In the genomic region with DNA sequence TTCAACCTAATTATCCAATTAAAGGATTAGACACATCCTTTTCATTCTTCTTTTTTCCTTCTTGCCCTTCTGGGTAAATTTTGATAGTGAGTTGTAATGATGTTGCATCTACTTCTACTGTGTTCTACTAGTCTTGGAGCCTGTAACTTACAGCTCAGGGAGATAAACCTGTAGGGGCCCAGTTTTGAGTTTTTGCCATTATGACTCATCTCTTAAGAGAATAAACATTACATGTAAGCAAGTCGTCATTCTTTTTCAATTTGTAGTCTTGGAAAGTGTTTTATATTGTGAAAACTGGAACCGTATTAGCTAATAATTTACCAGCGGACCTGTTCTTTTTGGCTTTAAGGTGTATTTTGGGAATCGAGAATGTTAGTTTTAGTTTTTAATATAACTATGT, we compare ENCODE assay signal across 14 cellular contexts.
DNase-seq lines count a peak whose midpoint lies in the region; ATAC-seq and TF ChIP-seq lines count a peak whose summit lies in the region.
"Had no signal": no experiment of that assay in that cellular context is flagged by ENCODE, and none has a peak within 500 bp of the region (broad histone marks: within the 10 kb centered on the region; RNA-seq: fewer than 3 reads in every experiment).

No MANE protein-coding gene starts in this region.

- no TSS peak for BruUV-seq in mammary epithelial cell (replicated peaks; lab: Mats Ljungman, UMichigan)

- peak; percentile 34 for DNase-seq in NCI-H69 (lab: John Stamatoyannopoulos, UW)
- DNase-seq in mammary epithelial cell: peak; percentile 21
- no peak for DNase-seq in right lobe of liver
- DNase-seq in NCI-H1092 (lab: John Stamatoyannopoulos, UW): no peak
- DNase-seq in uterus: no peak
- no peak for DNase-seq in NCI-H510A treated with DMSO at 0.1 percent for 48 hours (lab: John Stamatoyannopoulos, UW)
- DNase-seq in omental fat pad (ENCODE audit: low spot score): no peak
- DNase-seq: activated CD4-positive, alpha-beta T cell treated with anti-CD3 and anti-CD28 coated beads for 48 hours; activated T-cell treated with anti-CD3 and anti-CD28 coated beads, Interleukin-2, amount 50 U/mL, for 48 hours; aorta; OCI-M1; small intestine had no signal

- H2AFZ ChIP-seq in mammary epithelial cell (ENCODE audit: low read depth, low read length): no peak overlapping the region

- CTCF ChIA-PET in mammary epithelial cell (lab: Charles Lee; ENCODE audit: low non-redundant PET): no interaction called here

- no peak overlapping the region for H3K9ac ChIP-seq in mammary epithelial cell (ENCODE audit: insufficient read depth, low read length)

- no peak for TF ChIP-seq CTCF in mammary epithelial cell (conservative IDR thresholded peaks at IDR 0.05 in 1 of 2, IDR thresholded peaks at IDR 0.05 in 1 of 2; ENCODE audit: extremely low read depth in 1 of 2, insufficient read depth in 1 of 2, low read depth in 1 of 2, low read length in 2 of 2)
- peak in 1 of 4 donors; percentile 5 for TF ChIP-seq CTCF in right lobe of liver (IDR thresholded peaks at IDR 0.05)
- TF ChIP-seq CTCF in uterus (IDR thresholded peaks at IDR 0.05): no peak
- TF ChIP-seq CTCF in omental fat pad (IDR thresholded peaks at IDR 0.05): no peak

- H3K4me3 ChIP-seq in mammary epithelial cell (replicated peaks in 1 of 3; ENCODE audit: insufficient read depth in 1 of 3, low read depth in 2 of 3, low read length in 3 of 3) (no peak overlapping the region), right lobe of liver (peak overlapping the region in 1 of 3 donors; percentile 2), uterus (no peak overlapping the region)

- no peak overlapping the region for H3K27ac ChIP-seq in mammary epithelial cell (ENCODE audit: insufficient read depth, low read depth, low read length)
- peak overlapping the region; percentile 9 to 58 (median 47) for H3K27ac ChIP-seq in right lobe of liver
- no peak overlapping the region for H3K27ac ChIP-seq in uterus
- H3K27ac ChIP-seq: neutrophil had no signal

- H3K9me3 ChIP-seq in mammary epithelial cell (replicated peaks; ENCODE audit: insufficient read depth, low read length): no peaks in the 10 kb centered on the region
- no peaks in the 10 kb centered on the region for H3K9me3 ChIP-seq in right lobe of liver
- no peaks in the 10 kb centered on the region for H3K9me3 ChIP-seq in uterus
- H3K9me3 ChIP-seq: neutrophil had no signal

- H3K27me3 ChIP-seq in mammary epithelial cell (ENCODE audit: insufficient read depth, low read length): no peaks in the 10 kb centered on the region
- H3K27me3 ChIP-seq in right lobe of liver: no peaks in the 10 kb centered on the region
- no peaks in the 10 kb centered on the region for H3K27me3 ChIP-seq in uterus
- H3K27me3 ChIP-seq: neutrophil had no signal

- intact Hi-C loops in mammary epithelial cell (cut with micrococcal nuclease) (no loop called here), right lobe of liver (cut with DNase I) (no loop called here), uterus (cut with DNase I; ENCODE audit: low total_unique reads) (no loop called here)

- no peaks in the 10 kb centered on the region for H3K4me1 ChIP-seq in mammary epithelial cell (ENCODE audit: insufficient read depth, low read length)
- H3K4me1 ChIP-seq in right lobe of liver: peaks cover 0 to 24% (median 3%) of the 10 kb centered on the region in 4 donors
- H3K4me1 ChIP-seq in uterus: no peaks in the 10 kb centered on the region

- ATAC-seq in GM18868 (IDR thresholded peaks at IDR 0.05; ENCODE audit: unreplicated experiment) (peak; percentile 77), right lobe of liver (peak; percentile 71 to 87 (median 78)), omental fat pad (ENCODE audit: low FRiP score) (no peak)

- H4K20me1 ChIP-seq in mammary epithelial cell (ENCODE audit: insufficient read depth, low read length): no peaks in the 10 kb centered on the region

- in situ Hi-C loops in mammary epithelial cell (cut with MboI; ENCODE audit: low sequenced_read_pairs in 2 of 2): no loop called here

- dilution Hi-C loops in mammary epithelial cell (cut with HindIII; ENCODE audit: low sequenced_read_pairs): no loop called here

- no peak for TF ChIP-seq POLR2A in right lobe of liver (IDR thresholded peaks at IDR 0.05)
- no peak for TF ChIP-seq POLR2A in uterus (IDR thresholded peaks at IDR 0.05)

- no peaks in the 10 kb centered on the region for H3K79me2 ChIP-seq in mammary epithelial cell (ENCODE audit: insufficient read depth, low read length)

- 94% methylated on average over 4 of the region's 4 CpGs for WGBS in mammary epithelial cell (ENCODE audit: low coverage, missing lambda C conversion rate)
- 29% methylated on average over 4 of the region's 4 CpGs for WGBS in right lobe of liver (ENCODE audit: insufficient coverage, low coverage, low lambda C conversion rate, missing lambda C conversion rate)

- no peaks in the 10 kb centered on the region for H3K36me3 ChIP-seq in mammary epithelial cell (ENCODE audit: insufficient read depth, low read length)
- H3K36me3 ChIP-seq in right lobe of liver: no peaks in the 10 kb centered on the region
- no peaks in the 10 kb centered on the region for H3K36me3 ChIP-seq in uterus
- H3K36me3 ChIP-seq: neutrophil had no signal

- no peak overlapping the region for H3K4me2 ChIP-seq in mammary epithelial cell (ENCODE audit: insufficient read depth, low read depth, low read length)

Comparison
In these comparisons a context has a peak if more than half of its experiments do, and no peak if none do; other contexts are left out.
1. DNase-seq: peak in NCI-H69 (single experiment) and mammary epithelial cell (single experiment); none in right lobe of liver (0 of 3), NCI-H1092 (single experiment), uterus (0 of 2), NCI-H510A treated with DMSO at 0.1 percent for 48 hours (single experiment) and omental fat pad (single experiment).
2. H3K27ac ChIP-seq: peak in right lobe of liver (3 of 3); none in mammary epithelial cell (single experiment) and uterus (0 of 2).